In genomic region chr10:62873866-62874265, GRCh38 we compare ENCODE assay signal across 19 cellular contexts.
"Had no signal": no experiment of that assay in that cellular context is flagged by ENCODE, and none has a peak within 500 bp of the region (broad histone marks: within the 10 kb centered on the region; RNA-seq: fewer than 3 reads in every experiment).

No MANE protein-coding gene starts in this region.

- H3K27me3 ChIP-seq: pancreas, right lobe of liver, tibial nerve, upper lobe of left lung had no signal

- H3K36me3 Mint-ChIP-seq: natural killer cell had no signal

- H3K4me1 ChIP-seq: pancreas, right lobe of liver, tibial nerve, upper lobe of left lung had no signal

- H3K9me3 Mint-ChIP-seq: natural killer cell; stimulated activated naive CD8-positive, alpha-beta T cell treated with anti-CD3 and anti-CD28 coated beads, Interleukin-15, Interleukin-2, amounts not matched to agents 100 ng/mL and 50 ng/mL, for 24 hours had no signal

- H3K4me3 Mint-ChIP-seq: memory B cell; natural killer cell; stimulated activated effector memory CD8-positive, alpha-beta T cell treated with anti-CD3 and anti-CD28 coated beads, Interleukin-12 subunit alpha, Interleukin-12 subunit beta, amount 100 ng/mL, for 72 hours; stimulated activated naive CD8-positive, alpha-beta T cell treated with anti-CD3 and anti-CD28 coated beads, Interleukin-15, Interleukin-2, amounts not matched to agents 100 ng/mL and 50 ng/mL, for 24 hours had no signal

- H3K36me3 ChIP-seq: neutrophil, pancreas, right lobe of liver, thoracic aorta, tibial nerve, upper lobe of left lung had no signal

- H3K4me1 Mint-ChIP-seq: memory B cell, natural killer cell had no signal

- DNase-seq: central memory CD4-positive, alpha-beta T cell; dorsolateral prefrontal cortex; effector CD4-positive, alpha-beta T cell; kidney; natural killer cell; pancreas; right lobe of liver; small intestine; upper lobe of left lung had no signal

- H3K27ac ChIP-seq: dorsolateral prefrontal cortex, neutrophil, pancreas, right lobe of liver, thoracic aorta, tibial nerve, upper lobe of left lung had no signal

- FAIRE-seq: colon, kidney, pancreas, small intestine, urothelium cell line had no signal

- H3K9me3 ChIP-seq: neutrophil, pancreas, right lobe of liver, thoracic aorta, tibial nerve, upper lobe of left lung had no signal

- H3K27ac Mint-ChIP-seq: memory B cell; natural killer cell; stimulated activated effector memory CD8-positive, alpha-beta T cell treated with anti-CD3 and anti-CD28 coated beads, Interleukin-12 subunit alpha, Interleukin-12 subunit beta, amount 100 ng/mL, for 72 hours had no signal

- ATAC-seq: left lobe of liver; natural killer cell; pancreas; right lobe of liver; stimulated activated effector memory CD8-positive, alpha-beta T cell treated with anti-CD3 and anti-CD28 coated beads, Interleukin-12 subunit alpha, Interleukin-12 subunit beta, amount 100 ng/mL, for 72 hours had no signal

- H3K4me3 ChIP-seq: dorsolateral prefrontal cortex, lung, pancreas, right lobe of liver, thoracic aorta, tibial nerve, upper lobe of left lung had no signal
